Comparison of ENCODE assay signal across 8 cellular contexts in the genomic region with DNA sequence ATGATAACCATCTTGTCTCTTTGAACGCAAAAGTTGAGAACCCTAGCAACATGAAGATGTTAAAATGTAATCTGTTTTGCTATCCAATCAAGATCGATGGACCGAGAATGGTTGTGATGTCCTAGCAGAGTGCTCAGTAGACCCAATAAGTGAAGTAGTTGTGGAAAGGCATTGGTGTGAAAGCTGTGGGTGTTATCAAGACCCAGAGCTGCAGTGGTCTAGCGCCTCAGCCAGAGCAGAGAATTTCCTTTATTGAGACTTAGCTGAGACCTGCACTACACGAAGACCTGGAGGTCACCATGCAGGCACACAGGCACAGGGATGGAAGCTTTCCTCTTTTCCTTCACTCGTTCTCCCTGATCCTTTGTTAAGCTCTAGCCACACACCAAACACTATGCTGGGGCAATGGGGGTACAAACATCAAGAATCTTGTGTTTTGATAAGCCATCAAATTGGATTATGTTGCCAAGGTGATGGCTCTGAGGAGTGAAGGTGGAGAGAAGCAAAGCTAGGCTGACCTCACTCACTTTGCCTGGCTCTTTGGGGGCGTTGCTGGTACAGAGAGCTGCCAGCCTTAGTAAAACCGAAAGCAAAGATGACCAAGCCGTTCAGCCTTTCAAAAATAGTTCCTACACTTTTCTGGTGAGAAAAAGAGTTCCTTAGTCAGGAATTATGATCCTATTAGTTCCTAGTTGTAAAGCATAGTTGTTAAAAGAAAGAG. TPM values are rescaled to one million over a fixed set of nuclear protein-coding genes. Genes with fewer than 3 reads are reported as not detected.
A peak's percentile ranks its signal among the peaks of the same experiment; 100 is the strongest.
DNase-seq lines count a peak whose midpoint lies in the region; ATAC-seq and TF ChIP-seq lines count a peak whose summit lies in the region.

No MANE protein-coding gene starts in this region.

- WGBS in right cardiac atrium = 73% methylated on average over 9 of the region's 9 CpGs

- peak overlapping the region; percentile 3 for H3K4me3 ChIP-seq in fibroblast of villous mesenchyme (ENCODE audit: low read depth, low read length)
- no peak overlapping the region for H3K4me3 ChIP-seq in right cardiac atrium (ENCODE audit: low read length)

- no peaks in the 10 kb centered on the region for H3K27me3 ChIP-seq in right cardiac atrium (ENCODE audit: control insufficient read depth, insufficient read depth)

- intact Hi-C loops in right cardiac atrium (cut with DNase I) = loop anchor here in 1 of 4 donors (10.0 kb wide), 1 partner anchor 619 kb away; a partner anchor contains a TSS

- no peaks in the 10 kb centered on the region for H3K4me1 ChIP-seq in right cardiac atrium (ENCODE audit: control insufficient read depth, insufficient read depth, low read length)

- no peaks in the 10 kb centered on the region for H3K9me3 ChIP-seq in right cardiac atrium (ENCODE audit: control insufficient read depth, low read length)

- H3K27ac ChIP-seq in right cardiac atrium (ENCODE audit: low read length) = no peak overlapping the region

- no peak for TF ChIP-seq CTCF in fibroblast of villous mesenchyme (IDR thresholded peaks at IDR 0.05; ENCODE audit: insufficient read depth, low read depth, low read length)

- ATAC-seq in GM19397 (IDR thresholded peaks at IDR 0.05; ENCODE audit: unreplicated experiment) (peak; percentile 84), HG03196 (IDR thresholded peaks at IDR 0.05; ENCODE audit: unreplicated experiment) (peak; percentile 89), right cardiac atrium (no peak)

- DNase-seq in CD1c-positive myeloid dendritic cell (ENCODE audit: extremely low spot score) (peak; percentile 6), fibroblast of villous mesenchyme (ENCODE audit: low read depth) (peak; percentile 23), NCI-H774 (lab: John Stamatoyannopoulos, UW) (no peak), right cardiac atrium (no peak), NCI-H1105 (lab: John Stamatoyannopoulos, UW) (no peak)
- no peak for DNase-seq in effector CD4-positive, alpha-beta T cell

RNA-seq across cellular contexts. Expression of a gene that starts 24.1 kb away (rescaled TPM):
- 11.9 and 13.0 TPM in 2 replicates for total RNA-seq in fibroblast of villous mesenchyme
- 10 to 100 TPM; 11.4 to 19.9 (median 14.2) TPM for total RNA-seq in right cardiac atrium
- polyA plus RNA-seq in right cardiac atrium = 9.6 TPM

RNA-seq across cellular contexts. Expression of a gene that starts 35.7 kb away (rescaled TPM):
- total RNA-seq in fibroblast of villous mesenchyme (1.9 and 2.2 TPM in 2 replicates), right cardiac atrium (1 to 10 TPM; 1.6 to 2.2 (median 1.9) TPM)
- polyA plus RNA-seq in right cardiac atrium = 1.5 TPM

Comparison
In these comparisons a context has a peak if more than half of its experiments do, and no peak if none do; other contexts are left out.
1. DNase-seq: peak in CD1c-positive myeloid dendritic cell (single experiment) and fibroblast of villous mesenchyme (single experiment); none in NCI-H774 (single experiment), effector CD4-positive, alpha-beta T cell (single experiment), right cardiac atrium (0 of 3) and NCI-H1105 (single experiment).
2. ATAC-seq: peak in GM19397 (single experiment) and HG03196 (single experiment); none in right cardiac atrium (0 of 2).